In the genomic region with DNA sequence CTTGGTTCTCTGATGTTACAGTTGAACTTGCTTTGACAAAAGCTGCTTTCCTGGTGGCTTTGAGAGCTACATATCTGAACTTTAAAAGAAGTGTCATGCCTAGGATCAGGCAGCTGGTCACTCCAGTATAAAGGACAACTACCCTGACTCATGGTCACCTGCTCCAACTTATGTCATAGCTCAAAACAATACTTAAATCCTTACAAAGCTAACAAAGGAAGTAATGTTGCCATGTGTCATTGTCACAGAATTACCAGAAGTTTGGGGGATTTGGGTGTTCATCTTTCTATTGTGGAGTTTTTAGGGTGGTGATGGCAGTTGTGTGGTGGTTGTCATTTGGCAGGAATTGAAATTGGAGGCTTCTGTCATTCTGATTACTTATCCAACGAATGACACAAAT, we compare ENCODE assay signal across 12 cellular contexts. TPM values are rescaled to one million over a fixed set of nuclear protein-coding genes. Genes with fewer than 3 reads are reported as not detected.
A peak's percentile ranks its signal among the peaks of the same experiment; 100 is the strongest.
DNase-seq lines count a peak whose midpoint lies in the region; ATAC-seq and TF ChIP-seq lines count a peak whose summit lies in the region.
"Had no signal": no experiment of that assay in that cellular context is flagged by ENCODE, and none has a peak within 500 bp of the region (broad histone marks: within the 10 kb centered on the region; RNA-seq: fewer than 3 reads in every experiment).

No MANE protein-coding gene starts in this region.

- peaks cover 52% of the 10 kb centered on the region for H3K4me1 Mint-ChIP-seq in activated naive CD4-positive, alpha-beta T cell treated with anti-CD3 and anti-CD28 coated beads, Interleukin-2, amount 50 U/mL, for 24 hours
- peaks cover 34% of the 10 kb centered on the region for H3K4me1 Mint-ChIP-seq in activated T-helper 17 cell treated with anti-CD3 and anti-CD28 coated beads, Interleukin-2, amount 50 U/mL, for 72 hours

- H3K27ac Mint-ChIP-seq in activated naive CD4-positive, alpha-beta T cell treated with anti-CD3 and anti-CD28 coated beads, Interleukin-2, amount 50 U/mL, for 24 hours = peak overlapping the region; percentile 86
- peak overlapping the region in 1 of 2 donors; percentile 97 for H3K27ac Mint-ChIP-seq in activated naive CD4-positive, alpha-beta T cell treated with anti-CD3 and anti-CD28 coated beads, Interleukin-2, amount 50 U/mL, for 72 hours
- H3K27ac Mint-ChIP-seq in activated T-helper 17 cell treated with anti-CD3 and anti-CD28 coated beads, Interleukin-2, amount 50 U/mL, for 72 hours = peak overlapping the region; percentile 99

- TF ChIP-seq POLR2A in thyroid gland (IDR thresholded peaks at IDR 0.05) = no peak

- no peaks in the 10 kb centered on the region for H3K9me3 Mint-ChIP-seq in activated naive CD4-positive, alpha-beta T cell treated with anti-CD3 and anti-CD28 coated beads, Interleukin-2, amount 50 U/mL, for 24 hours
- no peaks in the 10 kb centered on the region for H3K9me3 Mint-ChIP-seq in activated naive CD4-positive, alpha-beta T cell treated with anti-CD3 and anti-CD28 coated beads, Interleukin-2, amount 50 U/mL, for 72 hours
- H3K9me3 Mint-ChIP-seq in activated T-helper 17 cell treated with anti-CD3 and anti-CD28 coated beads, Interleukin-2, amount 50 U/mL, for 72 hours = no peaks in the 10 kb centered on the region

- H3K27ac ChIP-seq in thyroid gland = peak overlapping the region; percentile 27 to 99 (median 97)

- DNase-seq in activated naive CD4-positive, alpha-beta T cell treated with anti-CD3 and anti-CD28 coated beads, Interleukin-2, amount 50 U/mL, for 72 hours (ENCODE audit: low spot score in 2 of 2) = no peak
- DNase-seq in medulla oblongata (ENCODE audit: extremely low spot score) (peak; percentile 54), thyroid gland (no peak), NCI-H2081 (lab: John Stamatoyannopoulos, UW) (no peak), NCI-H345 (lab: John Stamatoyannopoulos, UW) (no peak)
- DNase-seq in stimulated activated CD4-positive, alpha-beta T cell treated with anti-CD3 and anti-CD28 coated beads, Interleukin-15, amount 100 ng/mL, for 24 hours = no peak
- DNase-seq: anterior cingulate cortex, pancreas, T1000 had no signal

- no peaks in the 10 kb centered on the region for H3K36me3 Mint-ChIP-seq in activated naive CD4-positive, alpha-beta T cell treated with anti-CD3 and anti-CD28 coated beads, Interleukin-2, amount 50 U/mL, for 24 hours
- no peaks in the 10 kb centered on the region for H3K36me3 Mint-ChIP-seq in activated naive CD4-positive, alpha-beta T cell treated with anti-CD3 and anti-CD28 coated beads, Interleukin-2, amount 50 U/mL, for 72 hours
- peaks cover 23% of the 10 kb centered on the region for H3K36me3 Mint-ChIP-seq in activated T-helper 17 cell treated with anti-CD3 and anti-CD28 coated beads, Interleukin-2, amount 50 U/mL, for 72 hours (ENCODE audit: low read depth)

- no peak for ATAC-seq in activated naive CD4-positive, alpha-beta T cell treated with anti-CD3 and anti-CD28 coated beads, Interleukin-2, amount 50 U/mL, for 72 hours
- ATAC-seq in activated T-helper 17 cell treated with anti-CD3 and anti-CD28 coated beads, Interleukin-2, amount 50 U/mL, for 72 hours (replicated peaks) = no peak
- ATAC-seq: pancreas had no signal

- no peaks in the 10 kb centered on the region for H3K36me3 ChIP-seq in thyroid gland
- H3K36me3 ChIP-seq: HAP-1, pancreas had no signal

- intact Hi-C loops in thyroid gland (cut with DNase I) = no loop called here

- no peak overlapping the region for H3K4me3 ChIP-seq in thyroid gland (replicated peaks in 1 of 3)
- H3K4me3 ChIP-seq: HAP-1 had no signal

- H3K9me3 ChIP-seq in thyroid gland = no peaks in the 10 kb centered on the region
- H3K9me3 ChIP-seq: HAP-1, pancreas had no signal

- H3K4me1 ChIP-seq in thyroid gland = peaks cover 47% of the 10 kb centered on the region in 2 donors

- TF ChIP-seq CTCF in thyroid gland (IDR thresholded peaks at IDR 0.05) = no peak

- no peaks in the 10 kb centered on the region for H3K27me3 ChIP-seq in thyroid gland
- H3K27me3 ChIP-seq: pancreas had no signal

- peak overlapping the region; percentile 87 for H3K4me3 Mint-ChIP-seq in activated naive CD4-positive, alpha-beta T cell treated with anti-CD3 and anti-CD28 coated beads, Interleukin-2, amount 50 U/mL, for 24 hours
- H3K4me3 Mint-ChIP-seq in activated T-helper 17 cell treated with anti-CD3 and anti-CD28 coated beads, Interleukin-2, amount 50 U/mL, for 72 hours = peak overlapping the region; percentile 93

- H3K27me3 Mint-ChIP-seq in activated naive CD4-positive, alpha-beta T cell treated with anti-CD3 and anti-CD28 coated beads, Interleukin-2, amount 50 U/mL, for 24 hours = no peaks in the 10 kb centered on the region
- H3K27me3 Mint-ChIP-seq in activated T-helper 17 cell treated with anti-CD3 and anti-CD28 coated beads, Interleukin-2, amount 50 U/mL, for 72 hours = no peaks in the 10 kb centered on the region

- 39 to 55% methylated on average over 1 of the region's 1 CpG for WGBS in thyroid gland, 2 donors

RNA-seq across cellular contexts. Expression of a gene that starts 1.8 kb away (rescaled TPM):
- total RNA-seq in activated naive CD4-positive, alpha-beta T cell treated with anti-CD3 and anti-CD28 coated beads, Interleukin-2, amount 50 U/mL, for 72 hours = 10 to 100 TPM; 19.2 to 19.6 TPM
- total RNA-seq in activated T-helper 17 cell treated with anti-CD3 and anti-CD28 coated beads, Interleukin-2, amount 50 U/mL, for 72 hours = 10 to 100 TPM in 1 of 2 donors, 1 to 10 TPM in 1; 9.6 to 22.4 TPM
- 10 to 100 TPM; 39.7 to 72.3 (median 59.9) TPM for total RNA-seq in thyroid gland

RNA-seq across cellular contexts. Expression of a gene that starts 52.9 kb away (rescaled TPM):
- total RNA-seq in activated naive CD4-positive, alpha-beta T cell treated with anti-CD3 and anti-CD28 coated beads, Interleukin-2, amount 50 U/mL, for 72 hours = 10 to 100 TPM in 1 of 2 donors, 1 to 10 TPM in 1; 5.1 to 17.4 TPM
- total RNA-seq in activated T-helper 17 cell treated with anti-CD3 and anti-CD28 coated beads, Interleukin-2, amount 50 U/mL, for 72 hours = 1 to 10 TPM; 3.6 to 3.8 TPM
- 10 to 100 TPM; 40.7 to 55.5 (median 48.9) TPM for total RNA-seq in thyroid gland

RNA-seq across cellular contexts. Expression of a gene that starts 56.8 kb away (rescaled TPM):
- total RNA-seq in activated naive CD4-positive, alpha-beta T cell treated with anti-CD3 and anti-CD28 coated beads, Interleukin-2, amount 50 U/mL, for 72 hours = 1 to 10 TPM; 3.6 to 6.4 TPM
- total RNA-seq in activated T-helper 17 cell treated with anti-CD3 and anti-CD28 coated beads, Interleukin-2, amount 50 U/mL, for 72 hours = 1 to 10 TPM; 3.0 to 8.7 TPM
- 10 to 100 TPM in 3 of 4 donors, 1 to 10 TPM in 1; 6.0 to 13.8 (median 12.0) TPM for total RNA-seq in thyroid gland
